Comparison of ENCODE assay signal across 1 cellular context in the genomic region with DNA sequence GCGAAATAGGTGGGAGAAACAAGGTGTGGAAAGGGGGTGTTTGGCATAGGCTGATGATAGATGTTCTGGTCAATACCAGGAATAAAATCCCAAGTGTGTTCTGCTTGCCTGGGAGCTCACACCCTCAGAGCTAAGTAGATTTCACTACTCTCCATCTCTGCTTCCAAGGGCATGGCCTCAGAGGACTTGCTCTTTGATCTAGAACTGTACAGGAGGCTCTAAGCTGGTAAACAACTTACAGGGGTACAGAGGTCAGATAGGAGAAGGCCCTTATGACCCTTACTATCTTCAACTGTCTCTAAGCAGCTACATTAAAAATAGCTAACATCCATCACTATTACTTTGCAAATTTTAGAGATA.
TF ChIP-seq lines count a peak whose summit lies in the region.

No MANE protein-coding gene starts in this region.

TF ChIP-seq in SK-N-SH treated with all-trans-retinoic acid at 6 μM for 48 hours, 23 proteins besides CTCF, POLR2A, EP300 and RAD21 (continued from another document):
- TF ChIP-seq CREB5 (CRISPR knock-in tag; IDR thresholded peaks at IDR 0.05; ENCODE audit: low read depth) (no peak), ZFP30 (CRISPR knock-in tag; IDR thresholded peaks at IDR 0.05) (no peak), TCF4 (CRISPR knock-in tag; IDR thresholded peaks at IDR 0.05; ENCODE audit: borderline replicate concordance) (no peak), OSR1 (CRISPR knock-in tag; IDR thresholded peaks at IDR 0.05) (no peak), TOX (CRISPR knock-in tag; IDR thresholded peaks at IDR 0.05; ENCODE audit: borderline replicate concordance) (no peak), RARB (CRISPR knock-in tag; IDR thresholded peaks at IDR 0.05) (no peak), ARNTL (CRISPR knock-in tag; IDR thresholded peaks at IDR 0.05; ENCODE audit: borderline replicate concordance, low read depth) (no peak), BACH2 (CRISPR knock-in tag; IDR thresholded peaks at IDR 0.05; ENCODE audit: borderline replicate concordance) (no peak), ZC3H10 (CRISPR knock-in tag; IDR thresholded peaks at IDR 0.05) (no peak), CSRNP3 (CRISPR knock-in tag; IDR thresholded peaks at IDR 0.05) (no peak)
